ENCODE assay signal across 8 cellular contexts in genomic region chr2:96207778-96208143, GRCh38. TPM values are rescaled to one million over a fixed set of nuclear protein-coding genes. Genes with fewer than 3 reads are reported as not detected.
DNase-seq lines count a peak whose midpoint lies in the region; ATAC-seq and TF ChIP-seq lines count a peak whose summit lies in the region.

No MANE protein-coding gene starts in this region.

- H3K9ac ChIP-seq in liver (ENCODE audit: low read depth in 1 of 2, low read length in 2 of 2) = peak overlapping the region; percentile 57 to 98

- DNase-seq in EH (ENCODE audit: low read depth) (peak; percentile 11), amniotic epithelial cell (ENCODE audit: low read depth) (peak; percentile 12), upper lobe of right lung (no peak), NCI-H1417 (lab: John Stamatoyannopoulos, UW) (no peak)

- TF ChIP-seq CTCF in liver (IDR thresholded peaks at IDR 0.05; ENCODE audit: low read depth, low read length, missing input control) (no peak), upper lobe of right lung (IDR thresholded peaks at IDR 0.05) (no peak)

- intact Hi-C loops in upper lobe of right lung (cut with DNase I) = no loop called here

- peaks cover 18 to 49% (median 42%) of the 10 kb centered on the region in 4 donors for H3K4me1 ChIP-seq in liver (ENCODE audit: control insufficient read depth in 4 of 4, insufficient read depth in 4 of 4, low read length in 3 of 4)
- peaks cover 58% of the 10 kb centered on the region for H3K4me1 ChIP-seq in upper lobe of right lung

- H3K4me3 ChIP-seq in liver (ENCODE audit: low read depth in 1 of 3, low read length in 3 of 3) (peak overlapping the region; percentile 86 to 95 (median 92)), upper lobe of right lung (peak overlapping the region; percentile 84)

- H3K27me3 ChIP-seq in liver (ENCODE audit: control insufficient read depth in 4 of 4, insufficient read depth in 4 of 4, low read length in 3 of 4) (no peaks in the 10 kb centered on the region), upper lobe of right lung (no peaks in the 10 kb centered on the region)

- WGBS in liver = under 1% methylated on average over 12 of the region's 12 CpGs

- ATAC-seq in HG02973 (IDR thresholded peaks at IDR 0.05; ENCODE audit: unreplicated experiment) (peak; percentile 11), upper lobe of right lung (no peak), HG03175 (IDR thresholded peaks at IDR 0.05; ENCODE audit: unreplicated experiment) (no peak), GM19035 (IDR thresholded peaks at IDR 0.05; ENCODE audit: unreplicated experiment) (no peak)

- TF ChIP-seq RAD21 in liver (IDR thresholded peaks at IDR 0.05) = no peak

- no peaks in the 10 kb centered on the region for H3K9me3 ChIP-seq in liver (ENCODE audit: control insufficient read depth in 4 of 4, low read length in 3 of 4)
- H3K9me3 ChIP-seq in upper lobe of right lung = no peaks in the 10 kb centered on the region

- H3K27ac ChIP-seq in liver (ENCODE audit: low read depth in 1 of 2, low read length in 2 of 2) (peak overlapping the region; percentile 92 to 98), upper lobe of right lung (peak overlapping the region; percentile 96)

- H3K36me3 ChIP-seq in liver (ENCODE audit: control insufficient read depth in 4 of 4, insufficient read depth in 3 of 4, low read depth in 1 of 4, low read length in 3 of 4) = no peaks in the 10 kb centered on the region
- H3K36me3 ChIP-seq in upper lobe of right lung = no peaks in the 10 kb centered on the region

TF ChIP-seq in liver, 16 proteins besides CTCF, POLR2A, EP300 and RAD21:
- TF ChIP-seq TAF1 (conservative IDR thresholded peaks at IDR 0.05) (no peak), JUND (IDR thresholded peaks at IDR 0.05) (no peak), MAX (IDR thresholded peaks at IDR 0.05) (no peak), ATF3 (IDR thresholded peaks at IDR 0.05) (no peak), FOXA1 (IDR thresholded peaks at IDR 0.05) (no peak), YY1 (IDR thresholded peaks at IDR 0.05) (no peak), EGR1 (IDR thresholded peaks at IDR 0.05; ENCODE audit: low read depth in 2 of 2) (no peak), REST (IDR thresholded peaks at IDR 0.05) (no peak), FOXA2 (IDR thresholded peaks at IDR 0.05) (no peak), HNF4G (IDR thresholded peaks at IDR 0.05) (no peak), ZBTB33 (IDR thresholded peaks at IDR 0.05) (no peak), RXRA (IDR thresholded peaks at IDR 0.05) (no peak), GABPA (IDR thresholded peaks at IDR 0.05 in 1 of 2, conservative IDR thresholded peaks at IDR 0.05 in 1 of 2) (no peak), HNF4A (conservative IDR thresholded peaks at IDR 0.05) (no peak), NR2F2 (IDR thresholded peaks at IDR 0.05) (no peak), SP1 (IDR thresholded peaks at IDR 0.05) (no peak)

RNA-seq across cellular contexts. Expression of gene STARD7, which starts 0.9 kb away (rescaled TPM):
- total RNA-seq in liver (100 to 1,000 TPM in 1 of 2 donors, 10 to 100 TPM in 1; 72.0 to 120 TPM), upper lobe of right lung (156 TPM)
- 10 to 100 TPM; 42.9 to 47.4 TPM for polyA plus RNA-seq in liver

RNA-seq across cellular contexts. Expression of gene TMEM127, which starts 58.0 kb away (rescaled TPM):
- total RNA-seq in liver (10 to 100 TPM; 17.7 to 19.1 TPM), upper lobe of right lung (67.3 TPM)
- polyA plus RNA-seq in liver = 10 to 100 TPM; 11.2 to 27.5 TPM

RNA-seq across cellular contexts. Expression of gene CIAO1, which starts 58.3 kb away (rescaled TPM):
- total RNA-seq in liver (10 to 100 TPM; 50.6 to 80.4 TPM), upper lobe of right lung (61.7 TPM)
- polyA plus RNA-seq in liver = 10 to 100 TPM; 43.0 to 43.3 TPM

Comparison
In these comparisons a context has a peak if more than half of its experiments do, and no peak if none do; other contexts are left out.
1. DNase-seq: peak in EH (single experiment) and amniotic epithelial cell (single experiment); none in upper lobe of right lung (single experiment) and NCI-H1417 (0 of 3).